11 cellular contexts compared by ENCODE assay signal in genomic region chr3:187802928-187803259, GRCh38. TPM values are rescaled to one million over a fixed set of nuclear protein-coding genes. Genes with fewer than 3 reads are reported as not detected.
DNase-seq lines count a peak whose midpoint lies in the region; ATAC-seq, FAIRE-seq and TF ChIP-seq lines count a peak whose summit lies in the region.
"Had no signal": no experiment of that assay in that cellular context is flagged by ENCODE, and none has a peak within 500 bp of the region (broad histone marks: within the 10 kb centered on the region; RNA-seq: fewer than 3 reads in every experiment).

No MANE protein-coding gene starts in this region.

- ATAC-seq in GM18505 (IDR thresholded peaks at IDR 0.05; ENCODE audit: unreplicated experiment) (peak; percentile 73), GM21786 (IDR thresholded peaks at IDR 0.05; ENCODE audit: unreplicated experiment) (peak; percentile 86), T-helper 17 cell (peak; percentile 77), naive B cell (ENCODE audit: low read depth in 2 of 2) (peak; percentile 35 to 46)

- H3K27ac Mint-ChIP-seq in T-helper 17 cell = peak overlapping the region; percentile 85
- H3K27ac Mint-ChIP-seq in naive B cell = no peak overlapping the region

- no peak for FAIRE-seq in frontal cortex (lab: Jason Lieb, UNC)

- H3K9me3 ChIP-seq in T-helper 17 cell (ENCODE audit: control insufficient read depth, low read length, poor library complexity, severe bottlenecking) = no peaks in the 10 kb centered on the region

- TF ChIP-seq POLR2A in GM18505 (IDR thresholded peaks at IDR 0.05; ENCODE audit: borderline replicate concordance, extremely low read depth, insufficient read depth, insufficient read length) = no peak

- H3K9me3 Mint-ChIP-seq in naive B cell = peaks cover 0 to 9% (median 0%) of the 10 kb centered on the region in 7 donors

- H3K4me3 Mint-ChIP-seq in T-helper 17 cell (peak overlapping the region; percentile 82), naive B cell (peak overlapping the region in 1 of 8 donors; percentile 0)

- peaks cover 47% of the 10 kb centered on the region for H3K4me1 Mint-ChIP-seq in T-helper 17 cell
- peaks cover 15 to 19% (median 16%) of the 10 kb centered on the region in 3 donors for H3K4me1 Mint-ChIP-seq in naive B cell

- H3K27me3 Mint-ChIP-seq in T-helper 17 cell (no peaks in the 10 kb centered on the region), naive B cell (peaks cover 0 to 8% (median 0%) of the 10 kb centered on the region in 3 donors)

- DNase-seq in T-helper 17 cell = peak in 1 of 3 donors; percentile 7
- DNase-seq in naive B cell = no peak
- no peak for DNase-seq in frontal cortex (ENCODE audit: low spot score in 2 of 2)
- no peak for DNase-seq in dermis blood vessel endothelial cell
- no peak for DNase-seq in COR-L47 (lab: John Stamatoyannopoulos, UW)
- no peak for DNase-seq in CD1c-positive myeloid dendritic cell (ENCODE audit: extremely low spot score)
- DNase-seq: anterior cingulate cortex, islet precursor cell, NCI-H1436 had no signal

- no peaks in the 10 kb centered on the region for H3K36me3 Mint-ChIP-seq in T-helper 17 cell (ENCODE audit: low read depth)
- no peaks in the 10 kb centered on the region for H3K36me3 Mint-ChIP-seq in naive B cell

RNA-seq across cellular contexts. Expression of gene BCL6, which starts 57.6 kb away (rescaled TPM):
- total RNA-seq in T-helper 17 cell = 10 to 100 TPM; 25.8 to 29.7 TPM
- 10 to 100 TPM; 20.7 to 39.3 (median 31.9) TPM for polyA plus RNA-seq in naive B cell (ENCODE audit: low read depth in 6 of 6)
- total RNA-seq in frontal cortex = 16.7 TPM
- total RNA-seq in dermis blood vessel endothelial cell = 1.7 and 2.2 TPM in 2 replicates
